Comparison of ENCODE assay signal across 22 cellular contexts in the genomic region with DNA sequence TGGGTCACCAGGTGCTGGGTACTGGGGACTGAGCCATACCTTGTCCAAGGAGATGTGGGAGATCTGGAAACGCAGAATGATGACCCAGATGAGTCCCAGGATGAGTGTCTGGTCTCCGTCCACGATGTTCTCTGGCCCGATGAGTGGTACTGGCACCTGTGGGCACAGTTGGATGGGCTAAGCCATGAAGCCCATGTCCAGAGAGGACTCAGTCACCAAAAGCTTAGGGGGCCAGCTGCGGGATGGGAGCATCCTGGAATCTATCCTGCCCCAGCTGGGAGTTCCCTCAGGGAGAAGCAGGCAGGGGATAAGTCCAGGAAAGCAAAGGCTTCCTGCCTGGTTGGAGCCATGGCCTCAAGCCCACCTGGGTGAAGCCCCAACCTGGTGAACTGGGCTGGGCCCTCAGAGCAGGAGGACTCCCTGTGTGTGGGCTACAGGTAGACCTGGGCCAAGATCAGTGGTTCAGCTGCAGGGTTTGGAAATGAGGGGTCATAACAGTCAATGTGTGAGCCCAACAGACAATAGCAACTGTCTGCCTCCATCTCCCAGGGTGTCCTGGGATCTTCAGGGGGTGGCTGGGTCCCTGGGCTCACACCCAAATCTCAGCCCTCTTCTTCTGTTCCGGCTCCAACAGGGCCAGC. TPM values are rescaled to one million over a fixed set of nuclear protein-coding genes. Genes with fewer than 3 reads are reported as not detected.
A peak's percentile ranks its signal among the peaks of the same experiment; 100 is the strongest.
DNase-seq lines count a peak whose midpoint lies in the region; ATAC-seq lines count a peak whose summit lies in the region.
"Had no signal": no experiment of that assay in that cellular context is flagged by ENCODE, and none has a peak within 500 bp of the region (broad histone marks: within the 10 kb centered on the region; RNA-seq: fewer than 3 reads in every experiment).

No MANE protein-coding gene starts in this region.

- DNase-seq in CD8-positive, alpha-beta memory T cell, result no peak
- no peak for DNase-seq in T-helper 17 cell
- DNase-seq in immature natural killer cell, result no peak
- DNase-seq in stimulated activated naive B cell treated with anti-CD40 and anti-IgM and Interleukin-4, amounts not matched to agents 10 μg/mL and 1 μg/mL and 100 μg/mL, for 72 hours, result no peak
- no peak for DNase-seq in NCI-H2029 treated with DMSO at 0.1 percent for 48 hours (lab: John Stamatoyannopoulos, UW)
- no peak for DNase-seq in left lobe of liver (ENCODE audit: low spot score)
- DNase-seq: BE2C; DMS153; H9; HFFc6; KG1; NCI-H1092; NCI-H2029; NCI-H226; NCI-H524; NCI-H774; NK-92 treated with Interleukin-12 subunit alpha and Interleukin-12 subunit beta, amount 100 ng/mL, for 24 hours; Peyer's patch had no signal

- no peaks in the 10 kb centered on the region for H3K27me3 ChIP-seq in CD8-positive, alpha-beta memory T cell (ENCODE audit: insufficient read depth, low read length, poor library complexity, severe bottlenecking)
- H3K27me3 ChIP-seq: BE2C, Peyer's patch, SJSA1 had no signal

- peaks cover 41 to 65% (median 51%) of the 10 kb centered on the region in 3 donors for H3K4me1 Mint-ChIP-seq in CD8-positive, alpha-beta memory T cell
- H3K4me1 Mint-ChIP-seq in T-helper 17 cell (peaks cover 17% of the 10 kb centered on the region), immature natural killer cell (peaks cover 37 to 57% of the 10 kb centered on the region in 2 donors)
- peaks cover 43 to 59% of the 10 kb centered on the region in 2 donors for H3K4me1 Mint-ChIP-seq in stimulated activated naive B cell treated with anti-CD40 and anti-IgM and Interleukin-4, amounts not matched to agents 10 μg/mL and 1 μg/mL and 100 μg/mL, for 72 hours

- peaks cover 0 to 1% of the 10 kb centered on the region in 2 donors for H3K27me3 Mint-ChIP-seq in CD8-positive, alpha-beta memory T cell
- H3K27me3 Mint-ChIP-seq in T-helper 17 cell, result no peaks in the 10 kb centered on the region
- peaks cover 2 to 8% (median 4%) of the 10 kb centered on the region in 3 donors for H3K27me3 Mint-ChIP-seq in immature natural killer cell (ENCODE audit: low read depth in 3 of 3)
- no peaks in the 10 kb centered on the region for H3K27me3 Mint-ChIP-seq in stimulated activated naive B cell treated with anti-CD40 and anti-IgM and Interleukin-4, amounts not matched to agents 10 μg/mL and 1 μg/mL and 100 μg/mL, for 72 hours

- CTCF ChIA-PET in CD8-positive, alpha-beta memory T cell (lab: Charles Lee), result interaction anchor here (1.7 to 2.0 kb wide), 2 partner anchors 14 to 47 kb away, joined by 6 to 7 read pairs; no protein-coding TSS in a partner anchor

- no peak overlapping the region for H3K4me3 Mint-ChIP-seq in CD8-positive, alpha-beta memory T cell
- no peak overlapping the region for H3K4me3 Mint-ChIP-seq in T-helper 17 cell
- H3K4me3 Mint-ChIP-seq in immature natural killer cell, result no peak overlapping the region
- no peak overlapping the region for H3K4me3 Mint-ChIP-seq in stimulated activated naive B cell treated with anti-CD40 and anti-IgM and Interleukin-4, amounts not matched to agents 10 μg/mL and 1 μg/mL and 100 μg/mL, for 72 hours
- H3K4me3 Mint-ChIP-seq: H9, HFFc6 had no signal

- H3K36me3 ChIP-seq in CD8-positive, alpha-beta memory T cell (ENCODE audit: insufficient read depth, low read length), result no peaks in the 10 kb centered on the region
- H3K36me3 ChIP-seq: BE2C, Peyer's patch, SJSA1 had no signal

- no peaks in the 10 kb centered on the region for H3K9me3 ChIP-seq in CD8-positive, alpha-beta memory T cell (ENCODE audit: low read length)
- no peaks in the 10 kb centered on the region for H3K9me3 ChIP-seq in T-helper 17 cell (ENCODE audit: control insufficient read depth, low read length, poor library complexity, severe bottlenecking)
- H3K9me3 ChIP-seq: BE2C, Peyer's patch, SJSA1 had no signal

- POLR2A ChIA-PET in CD8-positive, alpha-beta memory T cell (lab: Charles Lee), result no interaction called here

- H3K27ac Mint-ChIP-seq in CD8-positive, alpha-beta memory T cell, result peak overlapping the region in 7 of 8 donors; percentile 15 to 100 (median 88)
- H3K27ac Mint-ChIP-seq in T-helper 17 cell (peak overlapping the region; percentile 74), immature natural killer cell (peak overlapping the region in 5 of 6 donors; percentile 35 to 100 (median 87))
- peak overlapping the region; percentile 47 for H3K27ac Mint-ChIP-seq in stimulated activated naive B cell treated with anti-CD40 and anti-IgM and Interleukin-4, amounts not matched to agents 10 μg/mL and 1 μg/mL and 100 μg/mL, for 72 hours
- H3K27ac Mint-ChIP-seq: HFFc6 had no signal

- H3K4me1 ChIP-seq in CD8-positive, alpha-beta memory T cell (ENCODE audit: insufficient read depth, low read length), result peaks cover 50% of the 10 kb centered on the region

- no peak overlapping the region for H3K27ac ChIP-seq in CD8-positive, alpha-beta memory T cell (ENCODE audit: low read depth, low read length)
- H3K27ac ChIP-seq: HL-60, Peyer's patch, SJSA1 had no signal

- H3K9me3 Mint-ChIP-seq in CD8-positive, alpha-beta memory T cell, result no peaks in the 10 kb centered on the region
- H3K9me3 Mint-ChIP-seq in immature natural killer cell, result no peaks in the 10 kb centered on the region
- peaks cover 0 to 3% of the 10 kb centered on the region in 2 donors for H3K9me3 Mint-ChIP-seq in stimulated activated naive B cell treated with anti-CD40 and anti-IgM and Interleukin-4, amounts not matched to agents 10 μg/mL and 1 μg/mL and 100 μg/mL, for 72 hours
- H3K9me3 Mint-ChIP-seq: H9, HFFc6 had no signal

- H3K4me3 ChIP-seq in CD8-positive, alpha-beta memory T cell (ENCODE audit: low read length), result no peak overlapping the region
- H3K4me3 ChIP-seq: Peyer's patch, SJSA1 had no signal

- peaks cover 0 to 3% (median 0%) of the 10 kb centered on the region in 3 donors for H3K36me3 Mint-ChIP-seq in CD8-positive, alpha-beta memory T cell
- H3K36me3 Mint-ChIP-seq in T-helper 17 cell (ENCODE audit: low read depth) (no peaks in the 10 kb centered on the region), immature natural killer cell (no peaks in the 10 kb centered on the region)
- peaks cover 0 to 4% of the 10 kb centered on the region in 2 donors for H3K36me3 Mint-ChIP-seq in stimulated activated naive B cell treated with anti-CD40 and anti-IgM and Interleukin-4, amounts not matched to agents 10 μg/mL and 1 μg/mL and 100 μg/mL, for 72 hours

- ATAC-seq in T-helper 17 cell (no peak), HG03280 (IDR thresholded peaks at IDR 0.05; ENCODE audit: unreplicated experiment) (no peak), left lobe of liver (no peak)
- no peak for ATAC-seq in stimulated activated naive B cell treated with anti-CD40 and anti-IgM and Interleukin-4, amounts not matched to agents 10 μg/mL and 1 μg/mL and 100 μg/mL, for 72 hours (replicated peaks)
- ATAC-seq: HepG2 had no signal

RNA-seq across cellular contexts. Expression of a gene that starts 3.7 kb away (rescaled TPM):
- under 1 TPM; 0.31 to 0.39 TPM for total RNA-seq in CD8-positive, alpha-beta memory T cell
- not detected for polyA plus RNA-seq in CD8-positive, alpha-beta memory T cell
- total RNA-seq in T-helper 17 cell, result 1 to 10 TPM; 1.9 to 2.2 TPM
- under 1 TPM in 1 of 3 donors, not detected in 2; 0.06 TPM for polyA plus RNA-seq in immature natural killer cell
- total RNA-seq in left lobe of liver, result 3.5 TPM

RNA-seq across cellular contexts. Expression of a gene that starts 51.5 kb away (rescaled TPM):
- total RNA-seq in CD8-positive, alpha-beta memory T cell, result 1 to 10 TPM; 5.9 to 6.8 TPM
- polyA plus RNA-seq in CD8-positive, alpha-beta memory T cell, result 3.1 TPM
- 10 to 100 TPM; 23.1 to 34.8 TPM for total RNA-seq in T-helper 17 cell
- polyA plus RNA-seq in immature natural killer cell, result 1 to 10 TPM in 2 of 3 donors, not detected in 1; 1.1 to 2.7 TPM
- 5.9 TPM for total RNA-seq in left lobe of liver
